24 cellular contexts compared by ENCODE assay signal in genomic region chr7:94333810-94334209, GRCh38.
"Had no signal": no experiment of that assay in that cellular context is flagged by ENCODE, and none has a peak within 500 bp of the region (broad histone marks: within the 10 kb centered on the region; RNA-seq: fewer than 3 reads in every experiment).

No MANE protein-coding gene starts in this region.

- H3K36me3 Mint-ChIP-seq: activated naive CD4-positive, alpha-beta T cell treated with anti-CD3 and anti-CD28 coated beads, Interleukin-2, amount 50 U/mL, for 24 hours; brain; naive thymus-derived CD8-positive, alpha-beta T cell; stimulated activated naive B cell treated with anti-CD40 and anti-IgM and Interleukin-4, amounts not matched to agents 10 μg/mL and 1 μg/mL and 100 μg/mL, for 72 hours had no signal

- H3K4me3 Mint-ChIP-seq: activated naive CD4-positive, alpha-beta T cell treated with anti-CD3 and anti-CD28 coated beads, Interleukin-2, amount 50 U/mL, for 24 hours; brain; central memory CD8-positive, alpha-beta T cell; effector memory CD8-positive, alpha-beta T cell; naive thymus-derived CD8-positive, alpha-beta T cell; stimulated activated naive B cell treated with anti-CD40 and anti-IgM and Interleukin-4, amounts not matched to agents 10 μg/mL and 1 μg/mL and 100 μg/mL, for 72 hours had no signal

- FAIRE-seq: colon, endothelial cell of umbilical vein, islet of Langerhans had no signal

- H3K4me1 Mint-ChIP-seq: activated naive CD4-positive, alpha-beta T cell treated with anti-CD3 and anti-CD28 coated beads, Interleukin-2, amount 50 U/mL, for 24 hours; central memory CD8-positive, alpha-beta T cell had no signal

- H3K4me3 ChIP-seq: esophagus squamous epithelium, gastroesophageal sphincter, lung, sigmoid colon, upper lobe of left lung had no signal

- H3K36me3 ChIP-seq: esophagus squamous epithelium, gastroesophageal sphincter, sigmoid colon, upper lobe of left lung had no signal

- H3K27me3 ChIP-seq: esophagus squamous epithelium, gastroesophageal sphincter, sigmoid colon, upper lobe of left lung had no signal

- H3K9me3 Mint-ChIP-seq: activated naive CD4-positive, alpha-beta T cell treated with anti-CD3 and anti-CD28 coated beads, Interleukin-2, amount 50 U/mL, for 24 hours; brain; central memory CD8-positive, alpha-beta T cell; effector memory CD8-positive, alpha-beta T cell; stimulated activated naive B cell treated with anti-CD40 and anti-IgM and Interleukin-4, amounts not matched to agents 10 μg/mL and 1 μg/mL and 100 μg/mL, for 72 hours had no signal

- DNase-seq: activated gamma-delta T cell treated with Interleukin-2 at 50 U/mL for 16 hours; activated T-cell treated with anti-CD3 and anti-CD28 coated beads, Interleukin-2, amount 50 U/mL, for 1 hour; anterior cingulate cortex; effector memory CD8-positive, alpha-beta T cell; esophagus squamous epithelium; head of caudate nucleus; hypothalamus; naive thymus-derived CD8-positive, alpha-beta T cell; retina; sigmoid colon; stimulated activated CD4-positive, alpha-beta T cell treated with anti-CD3 and anti-CD28 coated beads, Interleukin-2, amount 100 ng/mL, for 48 hours; stimulated activated CD8-positive, alpha-beta memory T cell treated with anti-CD3 and anti-CD28 coated beads, Interleukin-4, amount 100 ng/mL, for 48 hours; stimulated activated naive B cell treated with anti-CD40 and anti-IgM and Interleukin-4, amounts not matched to agents 10 μg/mL and 1 μg/mL and 100 μg/mL, for 72 hours; T-helper 9 cell; upper lobe of left lung had no signal

- H3K27ac Mint-ChIP-seq: activated naive CD4-positive, alpha-beta T cell treated with anti-CD3 and anti-CD28 coated beads, Interleukin-2, amount 50 U/mL, for 24 hours; brain; effector memory CD8-positive, alpha-beta T cell; naive thymus-derived CD8-positive, alpha-beta T cell; stimulated activated naive B cell treated with anti-CD40 and anti-IgM and Interleukin-4, amounts not matched to agents 10 μg/mL and 1 μg/mL and 100 μg/mL, for 72 hours had no signal

- H3K9me3 ChIP-seq: esophagus squamous epithelium, gastroesophageal sphincter, sigmoid colon, upper lobe of left lung had no signal

- H3K27ac ChIP-seq: esophagus squamous epithelium, gastroesophageal sphincter, sigmoid colon, upper lobe of left lung had no signal

- H3K27me3 Mint-ChIP-seq: brain; central memory CD8-positive, alpha-beta T cell; effector memory CD8-positive, alpha-beta T cell had no signal

- ATAC-seq: effector memory CD8-positive, alpha-beta T cell; gastroesophageal sphincter; left lobe of liver; naive thymus-derived CD8-positive, alpha-beta T cell; stimulated activated naive B cell treated with anti-CD40 and anti-IgM and Interleukin-4, amounts not matched to agents 10 μg/mL and 1 μg/mL and 100 μg/mL, for 72 hours had no signal

- H3K4me1 ChIP-seq: esophagus squamous epithelium, gastroesophageal sphincter, upper lobe of left lung had no signal
